Comparison of ENCODE assay signal across 9 cellular contexts in genomic region chr22:21941921-21942320, GRCh38. TPM values are rescaled to one million over a fixed set of nuclear protein-coding genes. Genes with fewer than 3 reads are reported as not detected.
DNase-seq lines count a peak whose midpoint lies in the region; ATAC-seq and TF ChIP-seq lines count a peak whose summit lies in the region.
"Had no signal": no experiment of that assay in that cellular context is flagged by ENCODE, and none has a peak within 500 bp of the region (broad histone marks: within the 10 kb centered on the region; RNA-seq: fewer than 3 reads in every experiment).

No MANE protein-coding gene starts in this region.

- H3K27me3 ChIP-seq in BLaER1 (no peaks in the 10 kb centered on the region), esophagus (ENCODE audit: control insufficient read depth in 1 of 2, insufficient read depth in 2 of 2, low read length in 2 of 2) (no peaks in the 10 kb centered on the region), gastrocnemius medialis (no peaks in the 10 kb centered on the region)

- peak overlapping the region; percentile 91 for H3K4me2 ChIP-seq in BLaER1

- no peak for ATAC-seq in T-cell (replicated peaks in 1 of 4)
- ATAC-seq in gastrocnemius medialis, result no peak
- no peak for ATAC-seq in GM21360 (IDR thresholded peaks at IDR 0.05; ENCODE audit: unreplicated experiment)

- 82 to 86% methylated on average over 8 of the region's 8 CpGs for WGBS in esophagus, 2 donors

- H3K4me1 Mint-ChIP-seq in T-cell, result peaks cover 36 to 45% (median 37%) of the 10 kb centered on the region in 3 donors

- peaks cover 5% of the 10 kb centered on the region for H3K36me3 Mint-ChIP-seq in T-cell

- H3K4me1 ChIP-seq in BLaER1 (peaks cover 98% of the 10 kb centered on the region), esophagus (ENCODE audit: control insufficient read depth in 2 of 2, insufficient read depth in 2 of 2, low read length in 1 of 2) (peaks cover 4 to 35% of the 10 kb centered on the region in 2 donors), gastrocnemius medialis (peaks cover 74 to 88% of the 10 kb centered on the region in 2 donors)

- TF ChIP-seq CTCF in gastrocnemius medialis (IDR thresholded peaks at IDR 0.05 in 4 of 5, conservative IDR thresholded peaks at IDR 0.05 in 1 of 5), result no peak

- no peaks in the 10 kb centered on the region for H4K20me1 ChIP-seq in BLaER1

- peaks cover 35% of the 10 kb centered on the region for H3K36me3 ChIP-seq in BLaER1
- H3K36me3 ChIP-seq in esophagus (ENCODE audit: control insufficient read depth in 2 of 2, insufficient read depth in 2 of 2, low read length in 1 of 2), result peaks cover 3 to 52% of the 10 kb centered on the region in 2 donors
- H3K36me3 ChIP-seq in gastrocnemius medialis, result peaks cover 0 to 12% of the 10 kb centered on the region in 2 donors

- H3K9me3 ChIP-seq in BLaER1 (no peaks in the 10 kb centered on the region), esophagus (ENCODE audit: control insufficient read depth in 2 of 2, insufficient read depth in 1 of 2, low read depth in 1 of 2, low read length in 1 of 2) (no peaks in the 10 kb centered on the region), gastrocnemius medialis (no peaks in the 10 kb centered on the region)
- H3K9me3 ChIP-seq: Caco-2 had no signal

- in situ Hi-C loops in gastrocnemius medialis (cut with MboI; ENCODE audit: low sequenced_read_pairs in 4 of 4), result loop anchor here in 2 of 4 donors (10.0 kb wide), 1 partner anchor 227 kb away; no protein-coding TSS in a partner anchor

- no peaks in the 10 kb centered on the region for H3K9me3 Mint-ChIP-seq in T-cell

- peak overlapping the region; percentile 45 for H3K4me3 ChIP-seq in BLaER1
- H3K4me3 ChIP-seq in esophagus (ENCODE audit: low read depth in 1 of 2, low read length in 2 of 2), result no peak overlapping the region
- no peak overlapping the region for H3K4me3 ChIP-seq in gastrocnemius medialis

- intact Hi-C loops in gastrocnemius medialis (cut with DNase I; ENCODE audit: low total_unique reads), result no loop called here

- DNase-seq in T-cell, result no peak
- no peak for DNase-seq in gastrocnemius medialis
- no peak for DNase-seq in NCI-H146 treated with DMSO at 0.1 percent for 48 hours (lab: John Stamatoyannopoulos, UW; ENCODE audit: unreplicated experiment)
- no peak for DNase-seq in putamen (ENCODE audit: low spot score)
- no peak for DNase-seq in ecto neural progenitor cell (ENCODE audit: low spot score)
- DNase-seq: Caco-2 had no signal

- peak overlapping the region; percentile 90 for H3K27ac ChIP-seq in BLaER1
- H3K27ac ChIP-seq in esophagus (ENCODE audit: low read depth in 2 of 2, low read length in 1 of 2), result peak overlapping the region; percentile 91 to 96
- peak overlapping the region; percentile 73 to 90 (median 84) for H3K27ac ChIP-seq in gastrocnemius medialis

- no peak overlapping the region for H3K4me3 Mint-ChIP-seq in T-cell

- H3K27me3 Mint-ChIP-seq in T-cell, result no peaks in the 10 kb centered on the region

- H3K27ac Mint-ChIP-seq in T-cell, result peak overlapping the region; percentile 81 to 82

- CTCF ChIA-PET in T-cell (lab: Charles Lee), result interaction anchor here in 1 of 2 donors (0.6 kb wide), 2 partner anchors 8 to 106 kb away, joined by 3 to 6 read pairs; no protein-coding TSS in a partner anchor

- POLR2A ChIA-PET in T-cell (lab: Charles Lee), result no interaction called here

- no peak for TF ChIP-seq POLR2A in gastrocnemius medialis (IDR thresholded peaks at IDR 0.05)

- H3K9ac ChIP-seq in BLaER1, result peak overlapping the region; percentile 71

RNA-seq across cellular contexts. Expression of gene PPM1F, which starts 10.7 kb away (rescaled TPM):
- total RNA-seq in T-cell, result 10 to 100 TPM; 18.7 to 29.9 (median 24.4) TPM
- polyA plus RNA-seq in esophagus, result 10 to 100 TPM; 14.3 to 15.5 TPM
- 10 to 100 TPM; 10.2 to 13.8 (median 11.0) TPM for total RNA-seq in gastrocnemius medialis

RNA-seq across cellular contexts. Expression of gene TOP3B, which starts 40.7 kb away (rescaled TPM):
- total RNA-seq in T-cell, result 10 to 100 TPM; 58.9 to 90.6 (median 65.9) TPM
- polyA plus RNA-seq in esophagus, result 10 to 100 TPM; 12.3 to 19.1 TPM
- 10 to 100 TPM in 3 of 4 donors, 1 to 10 TPM in 1; 8.2 to 15.7 (median 14.2) TPM for total RNA-seq in gastrocnemius medialis
